Comparison of ENCODE assay signal across 1 cellular context in the genomic region with DNA sequence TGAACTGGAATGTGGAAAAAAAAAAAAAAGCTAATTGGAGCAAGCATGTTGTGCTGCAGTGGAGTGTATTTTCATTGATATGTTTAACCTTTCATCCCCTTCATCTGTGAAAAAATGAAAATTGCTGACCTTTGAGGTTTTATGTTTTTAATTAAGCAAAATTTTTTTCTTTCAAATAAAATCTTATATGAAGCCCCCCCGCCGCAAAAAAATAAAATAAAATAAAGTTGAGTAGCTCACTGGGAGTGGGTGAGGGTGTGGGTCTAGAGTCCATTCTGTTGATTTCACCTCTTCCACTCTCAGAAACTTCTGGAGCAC.
TF ChIP-seq lines count a peak whose summit lies in the region.

No MANE protein-coding gene starts in this region.

TF ChIP-seq in K562, 482 proteins besides CTCF, POLR2A, EP300 and RAD21 (continued from another document):
- TF ChIP-seq, protein P1, sequence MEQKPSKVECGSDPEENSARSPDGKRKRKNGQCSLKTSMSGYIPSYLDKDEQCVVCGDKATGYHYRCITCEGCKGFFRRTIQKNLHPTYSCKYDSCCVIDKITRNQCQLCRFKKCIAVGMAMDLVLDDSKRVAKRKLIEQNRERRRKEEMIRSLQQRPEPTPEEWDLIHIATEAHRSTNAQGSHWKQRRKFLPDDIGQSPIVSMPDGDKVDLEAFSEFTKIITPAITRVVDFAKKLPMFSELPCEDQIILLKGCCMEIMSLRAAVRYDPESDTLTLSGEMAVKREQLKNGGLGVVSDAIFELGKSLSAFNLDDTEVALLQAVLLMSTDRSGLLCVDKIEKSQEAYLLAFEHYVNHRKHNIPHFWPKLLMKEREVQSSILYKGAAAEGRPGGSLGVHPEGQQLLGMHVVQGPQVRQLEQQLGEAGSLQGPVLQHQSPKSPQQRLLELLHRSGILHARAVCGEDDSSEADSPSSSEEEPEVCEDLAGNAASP (IDR thresholded peaks at IDR 0.05): no peak
- TF ChIP-seq ZBTB8A (IDR thresholded peaks at IDR 0.05; ENCODE audit: partially characterized antibody) (no peak), STAT5B (CRISPR knock-in tag; IDR thresholded peaks at IDR 0.05) (no peak)
- TF ChIP-seq, protein P2, sequence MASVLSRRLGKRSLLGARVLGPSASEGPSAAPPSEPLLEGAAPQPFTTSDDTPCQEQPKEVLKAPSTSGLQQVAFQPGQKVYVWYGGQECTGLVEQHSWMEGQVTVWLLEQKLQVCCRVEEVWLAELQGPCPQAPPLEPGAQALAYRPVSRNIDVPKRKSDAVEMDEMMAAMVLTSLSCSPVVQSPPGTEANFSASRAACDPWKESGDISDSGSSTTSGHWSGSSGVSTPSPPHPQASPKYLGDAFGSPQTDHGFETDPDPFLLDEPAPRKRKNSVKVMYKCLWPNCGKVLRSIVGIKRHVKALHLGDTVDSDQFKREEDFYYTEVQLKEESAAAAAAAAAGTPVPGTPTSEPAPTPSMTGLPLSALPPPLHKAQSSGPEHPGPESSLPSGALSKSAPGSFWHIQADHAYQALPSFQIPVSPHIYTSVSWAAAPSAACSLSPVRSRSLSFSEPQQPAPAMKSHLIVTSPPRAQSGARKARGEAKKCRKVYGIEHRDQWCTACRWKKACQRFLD (CRISPR knock-in tag; IDR thresholded peaks at IDR 0.05): no peak
- TF ChIP-seq, protein P3, sequence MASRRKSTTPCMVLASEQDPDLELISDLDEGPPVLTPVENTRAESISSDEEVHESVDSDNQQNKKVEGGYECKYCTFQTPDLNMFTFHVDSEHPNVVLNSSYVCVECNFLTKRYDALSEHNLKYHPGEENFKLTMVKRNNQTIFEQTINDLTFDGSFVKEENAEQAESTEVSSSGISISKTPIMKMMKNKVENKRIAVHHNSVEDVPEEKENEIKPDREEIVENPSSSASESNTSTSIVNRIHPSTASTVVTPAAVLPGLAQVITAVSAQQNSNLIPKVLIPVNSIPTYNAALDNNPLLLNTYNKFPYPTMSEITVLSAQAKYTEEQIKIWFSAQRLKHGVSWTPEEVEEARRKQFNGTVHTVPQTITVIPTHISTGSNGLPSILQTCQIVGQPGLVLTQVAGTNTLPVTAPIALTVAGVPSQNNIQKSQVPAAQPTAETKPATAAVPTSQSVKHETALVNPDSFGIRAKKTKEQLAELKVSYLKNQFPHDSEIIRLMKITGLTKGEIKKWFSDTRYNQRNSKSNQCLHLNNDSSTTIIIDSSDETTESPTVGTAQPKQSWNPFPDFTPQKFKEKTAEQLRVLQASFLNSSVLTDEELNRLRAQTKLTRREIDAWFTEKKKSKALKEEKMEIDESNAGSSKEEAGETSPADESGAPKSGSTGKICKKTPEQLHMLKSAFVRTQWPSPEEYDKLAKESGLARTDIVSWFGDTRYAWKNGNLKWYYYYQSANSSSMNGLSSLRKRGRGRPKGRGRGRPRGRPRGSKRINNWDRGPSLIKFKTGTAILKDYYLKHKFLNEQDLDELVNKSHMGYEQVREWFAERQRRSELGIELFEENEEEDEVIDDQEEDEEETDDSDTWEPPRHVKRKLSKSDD (conservative IDR thresholded peaks at IDR 0.05; ENCODE audit: low read length): no peak
